8 cellular contexts compared by ENCODE assay signal in the genomic region with DNA sequence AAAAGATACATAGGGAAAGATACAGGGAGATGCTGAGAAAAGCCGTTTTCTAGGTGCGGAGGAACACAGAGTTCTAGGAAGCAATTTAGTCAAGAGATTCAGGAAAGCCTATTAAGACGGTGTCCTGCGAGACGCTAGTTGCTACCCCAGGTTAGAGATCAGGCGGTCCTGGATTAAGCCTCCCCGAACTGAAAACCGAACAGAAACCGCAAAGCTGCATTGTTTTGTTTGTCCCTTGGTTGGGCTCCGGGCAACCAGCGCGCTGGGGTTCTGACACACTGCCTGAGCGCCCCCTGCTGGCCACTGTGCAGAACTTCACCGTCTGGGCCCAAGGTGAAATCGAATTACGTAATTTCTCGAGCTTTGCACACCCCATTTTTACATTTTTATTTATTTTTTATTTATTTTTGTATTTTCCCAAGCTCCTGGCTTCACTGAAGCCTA. TPM values are rescaled to one million over a fixed set of nuclear protein-coding genes. Genes with fewer than 3 reads are reported as not detected.
A peak's percentile ranks its signal among the peaks of the same experiment; 100 is the strongest.
DNase-seq lines count a peak whose midpoint lies in the region; ATAC-seq, FAIRE-seq and TF ChIP-seq lines count a peak whose summit lies in the region.

No MANE protein-coding gene starts in this region.

- H3K4me3 Mint-ChIP-seq in T-helper 17 cell = peak overlapping the region; percentile 88

- peak; percentile 96 to 100 for TF ChIP-seq CTCF in right atrium auricular region (IDR thresholded peaks at IDR 0.05)

- peak overlapping the region; percentile 21 to 50 for H3K4me3 ChIP-seq in right atrium auricular region

- DNase-seq in GM12891 (ENCODE audit: insufficient read length, low spot score) (peak; percentile 60), NCI-H1436 (lab: John Stamatoyannopoulos, UW) (peak; percentile 91), T-helper 17 cell (peak; percentile 75 to 92 (median 78)), right atrium auricular region (ENCODE audit: low spot score) (peak; percentile 94), pulmonary artery endothelial cell (ENCODE audit: low read depth, low spot score) (peak; percentile 73), urothelium cell line (ENCODE audit: low spot score) (peak; percentile 89)

- H3K27ac ChIP-seq in angular gyrus (ENCODE audit: low read depth, low read length) (peak overlapping the region; percentile 88), right atrium auricular region (peak overlapping the region; percentile 86 to 92)

- H3K4me1 ChIP-seq in right atrium auricular region = peaks cover 0 to 70% of the 10 kb centered on the region in 2 donors

- FAIRE-seq in GM12891 (lab: Jason Lieb, UNC) (peak; percentile 90), urothelium cell line (lab: Jason Lieb, UNC) (no peak)

- H3K9me3 ChIP-seq in T-helper 17 cell (ENCODE audit: control insufficient read depth, low read length, poor library complexity, severe bottlenecking) (no peaks in the 10 kb centered on the region), right atrium auricular region (no peaks in the 10 kb centered on the region)

- H3K27me3 ChIP-seq in right atrium auricular region = no peaks in the 10 kb centered on the region

- H3K36me3 ChIP-seq in right atrium auricular region = no peaks in the 10 kb centered on the region

- H3K27me3 Mint-ChIP-seq in T-helper 17 cell = peaks cover 24% of the 10 kb centered on the region

- peaks cover 14% of the 10 kb centered on the region for H3K4me1 Mint-ChIP-seq in T-helper 17 cell

- no peaks in the 10 kb centered on the region for H3K36me3 Mint-ChIP-seq in T-helper 17 cell (ENCODE audit: low read depth)

- peak overlapping the region; percentile 95 for H3K27ac Mint-ChIP-seq in T-helper 17 cell

- TF ChIP-seq POLR2A in GM12891 (IDR thresholded peaks at IDR 0.05; ENCODE audit: low read depth, low read length) = no peak

- ATAC-seq in HG02852 (IDR thresholded peaks at IDR 0.05; ENCODE audit: unreplicated experiment) (peak; percentile 84), T-helper 17 cell (peak; percentile 95)

TF ChIP-seq in GM12891, 5 proteins besides CTCF, POLR2A, EP300 and RAD21:
- TF ChIP-seq POLR2AphosphoS5 (IDR thresholded peaks at IDR 0.05; ENCODE audit: low read depth, low read length) (no peak), TAF1 (IDR thresholded peaks at IDR 0.05; ENCODE audit: low read depth, low read length) (no peak), PAX5 (IDR thresholded peaks at IDR 0.05; ENCODE audit: insufficient read depth, low read length, severe bottlenecking) (no peak), POU2F2 (IDR thresholded peaks at IDR 0.05; ENCODE audit: low read depth, low read length) (no peak), SPI1 (IDR thresholded peaks at IDR 0.05; ENCODE audit: low read depth, low read length) (no peak)

RNA-seq across cellular contexts. Expression of a gene that starts 37.3 kb away (rescaled TPM):
- polyA plus RNA-seq in GM12891 (2012; ENCODE audit: low read depth, missing spikeins) = 313 TPM
- total RNA-seq in T-helper 17 cell (10 to 100 TPM; 69.9 to 77.3 TPM), right atrium auricular region (100 to 1,000 TPM; 244 to 274 TPM), pulmonary artery endothelial cell (30.3 and 44.5 TPM in 2 replicates)

Comparison
In these comparisons a context has a peak if more than half of its experiments do, and no peak if none do; other contexts are left out.
1. Peak in every context shown above with its lines: DNase-seq, ATAC-seq, H3K4me3 ChIP-seq and H3K27ac ChIP-seq.